8 cellular contexts compared by ENCODE assay signal in genomic region chr3:128487813-128488635, GRCh38. TPM values are rescaled to one million over a fixed set of nuclear protein-coding genes. Genes with fewer than 3 reads are reported as not detected.
DNase-seq lines count a peak whose midpoint lies in the region; ATAC-seq, FAIRE-seq and TF ChIP-seq lines count a peak whose summit lies in the region.

No MANE protein-coding gene starts in this region.

- in situ Hi-C loops in mammary epithelial cell (cut with MboI; ENCODE audit: low sequenced_read_pairs in 2 of 2), result no loop called here

- H2AFZ ChIP-seq in mammary epithelial cell (ENCODE audit: low read depth, low read length), result peak overlapping the region; percentile 84

- DNase-seq in DMS79 (lab: John Stamatoyannopoulos, UW) (peak; percentile 50), RCC 7860 (ENCODE audit: low spot score) (peak; percentile 78), mammary epithelial cell (peak; percentile 63), retinal pigment epithelial cell (ENCODE audit: low read depth) (no peak), cerebellar nuclear complex (lab: John Stamatoyannopoulos, UW) (no peak)

- no peak for FAIRE-seq in RCC 7860 (lab: Jason Lieb, UNC)

- H3K79me2 ChIP-seq in mammary epithelial cell (ENCODE audit: insufficient read depth, low read length), result no peaks in the 10 kb centered on the region

- intact Hi-C loops in mammary epithelial cell (cut with micrococcal nuclease), result no loop called here

- WGBS in mammary epithelial cell (ENCODE audit: low coverage, missing lambda C conversion rate), result 4% methylated on average over 18 of the region's 68 CpGs

- no peaks in the 10 kb centered on the region for H4K20me1 ChIP-seq in mammary epithelial cell (ENCODE audit: insufficient read depth, low read length)

- CTCF ChIA-PET in mammary epithelial cell (lab: Charles Lee; ENCODE audit: low non-redundant PET), result no interaction called here

- H3K4me3 ChIP-seq in HUES6 (ENCODE audit: low read depth, low read length), result peak overlapping the region; percentile 65
- peak overlapping the region; percentile 23 to 50 (median 35) for H3K4me3 ChIP-seq in mammary epithelial cell (replicated peaks in 1 of 3; ENCODE audit: insufficient read depth in 1 of 3, low read depth in 2 of 3, low read length in 3 of 3)
- H3K4me3 ChIP-seq in iPS-20b (ENCODE audit: low read length), result peak overlapping the region; percentile 61; the same call in 1 of the 2 replicates
- peak overlapping the region; percentile 84 for H3K4me3 ChIP-seq in retinal pigment epithelial cell (ENCODE audit: low read length)

- H3K36me3 ChIP-seq in HUES6 (ENCODE audit: control insufficient read depth, insufficient read depth, low read length) (no peaks in the 10 kb centered on the region), mammary epithelial cell (ENCODE audit: insufficient read depth, low read length) (no peaks in the 10 kb centered on the region), iPS-20b (ENCODE audit: insufficient read depth, low read depth, low read length) (no peaks in the 10 kb centered on the region)

- no peak for TF ChIP-seq CTCF in mammary epithelial cell (conservative IDR thresholded peaks at IDR 0.05 in 1 of 2, IDR thresholded peaks at IDR 0.05 in 1 of 2; ENCODE audit: extremely low read depth in 1 of 2, insufficient read depth in 1 of 2, low read depth in 1 of 2, low read length in 2 of 2)
- TF ChIP-seq CTCF in retinal pigment epithelial cell (conservative IDR thresholded peaks at IDR 0.05; ENCODE audit: low read depth, low read length), result no peak

- BruUV-seq in mammary epithelial cell (replicated peaks; lab: Mats Ljungman, UMichigan), result no TSS peak

- no peak for ATAC-seq in GM18517 (IDR thresholded peaks at IDR 0.05; ENCODE audit: unreplicated experiment)

- H3K27me3 ChIP-seq in HUES6 (ENCODE audit: control insufficient read depth, insufficient read depth, low read length), result peaks cover 100% of the 10 kb centered on the region
- H3K27me3 ChIP-seq in mammary epithelial cell (ENCODE audit: insufficient read depth, low read length), result peaks cover 83% of the 10 kb centered on the region
- H3K27me3 ChIP-seq in iPS-20b (ENCODE audit: insufficient read depth, low read length), result peaks cover 100% of the 10 kb centered on the region

- H3K4me2 ChIP-seq in mammary epithelial cell (ENCODE audit: insufficient read depth, low read depth, low read length), result peak overlapping the region; percentile 97

- H3K9me3 ChIP-seq in HUES6 (ENCODE audit: control insufficient read depth, insufficient read depth, low read depth, low read length), result no peaks in the 10 kb centered on the region
- no peaks in the 10 kb centered on the region for H3K9me3 ChIP-seq in mammary epithelial cell (replicated peaks; ENCODE audit: insufficient read depth, low read length)
- peaks cover 7% of the 10 kb centered on the region; the same call in 1 of the 2 replicates for H3K9me3 ChIP-seq in iPS-20b (ENCODE audit: insufficient read depth, low read depth, low read length)

- no peak overlapping the region for H3K27ac ChIP-seq in HUES6 (ENCODE audit: low read depth, low read length)
- no peak overlapping the region for H3K27ac ChIP-seq in mammary epithelial cell (ENCODE audit: insufficient read depth, low read depth, low read length)
- no peak overlapping the region for H3K27ac ChIP-seq in iPS-20b (ENCODE audit: low read length)

- H3K4me1 ChIP-seq in HUES6 (ENCODE audit: control insufficient read depth, insufficient read depth, low read length) (peaks cover 70% of the 10 kb centered on the region), mammary epithelial cell (ENCODE audit: insufficient read depth, low read length) (peaks cover 33% of the 10 kb centered on the region), iPS-20b (ENCODE audit: insufficient read depth, low read length) (peaks cover 18% of the 10 kb centered on the region)

- H3K9ac ChIP-seq in HUES6 (ENCODE audit: low read length) (peak overlapping the region; percentile 57), mammary epithelial cell (ENCODE audit: insufficient read depth, low read length) (no peak overlapping the region), iPS-20b (ENCODE audit: low read depth, low read length) (no peak overlapping the region)

- dilution Hi-C loops in mammary epithelial cell (cut with HindIII; ENCODE audit: low sequenced_read_pairs), result no loop called here

RNA-seq across cellular contexts. Expression of gene GATA2, which starts 5.0 kb away (rescaled TPM):
- total RNA-seq in mammary epithelial cell, result not detected
- polyA plus RNA-seq in mammary epithelial cell, result 0.10 TPM
- polyA minus RNA-seq in mammary epithelial cell, result not detected

RNA-seq across cellular contexts. Expression of gene DNAJB8, which starts 21.3 kb away (rescaled TPM):
- not detected for total RNA-seq in mammary epithelial cell
- not detected for polyA plus RNA-seq in mammary epithelial cell
- not detected for polyA minus RNA-seq in mammary epithelial cell

Comparison
In these comparisons a context has a peak if more than half of its experiments do, and no peak if none do; other contexts are left out.
1. DNase-seq: peak in DMS79 (single experiment), RCC 7860 (single experiment) and mammary epithelial cell (single experiment); none in retinal pigment epithelial cell (single experiment) and cerebellar nuclear complex (0 of 2).
2. Peak in every context shown above with its lines, with median percentiles within 50 percentile points of each other: H3K4me3 ChIP-seq.